ENCODE assay signal across 2 cellular contexts in genomic region chr1:103576065-103576464, GRCh38.
TF ChIP-seq lines count a peak whose summit lies in the region.

No MANE protein-coding gene starts in this region.

TF ChIP-seq in IMR-90, 13 proteins besides CTCF, POLR2A, EP300 and RAD21:
- TF ChIP-seq MXI1 (IDR thresholded peaks at IDR 0.05; ENCODE audit: borderline replicate concordance, low read depth, low read length) (no peak), MAFK (IDR thresholded peaks at IDR 0.05; ENCODE audit: low read depth, low read length) (no peak), BHLHE40 (IDR thresholded peaks at IDR 0.05; ENCODE audit: low read depth, low read length) (no peak), RCOR1 (IDR thresholded peaks at IDR 0.05; ENCODE audit: insufficient replicate concordance, low read length) (no peak), MAZ (IDR thresholded peaks at IDR 0.05; ENCODE audit: borderline replicate concordance, low read depth, low read length) (no peak), CEBPB (IDR thresholded peaks at IDR 0.05; ENCODE audit: low read depth, low read length) (no peak), RFX5 (IDR thresholded peaks at IDR 0.05; ENCODE audit: low read depth, low read length) (no peak), FOS (IDR thresholded peaks at IDR 0.05; ENCODE audit: low read depth, low read length) (no peak), SMC3 (IDR thresholded peaks at IDR 0.05; ENCODE audit: low read depth, low read length) (no peak), NFE2L2 (IDR thresholded peaks at IDR 0.05; ENCODE audit: low read depth, low read length) (no peak), USF2 (IDR thresholded peaks at IDR 0.05; ENCODE audit: low read depth, low read length) (no peak)
- TF ChIP-seq, protein P1, sequence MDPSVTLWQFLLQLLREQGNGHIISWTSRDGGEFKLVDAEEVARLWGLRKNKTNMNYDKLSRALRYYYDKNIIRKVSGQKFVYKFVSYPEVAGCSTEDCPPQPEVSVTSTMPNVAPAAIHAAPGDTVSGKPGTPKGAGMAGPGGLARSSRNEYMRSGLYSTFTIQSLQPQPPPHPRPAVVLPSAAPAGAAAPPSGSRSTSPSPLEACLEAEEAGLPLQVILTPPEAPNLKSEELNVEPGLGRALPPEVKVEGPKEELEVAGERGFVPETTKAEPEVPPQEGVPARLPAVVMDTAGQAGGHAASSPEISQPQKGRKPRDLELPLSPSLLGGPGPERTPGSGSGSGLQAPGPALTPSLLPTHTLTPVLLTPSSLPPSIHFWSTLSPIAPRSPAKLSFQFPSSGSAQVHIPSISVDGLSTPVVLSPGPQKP (IDR thresholded peaks at IDR 0.05; ENCODE audit: borderline replicate concordance, low read depth, low read length) = no peak

TF ChIP-seq in GM12878, 131 proteins besides CTCF, POLR2A, EP300 and RAD21:
- TF ChIP-seq SP1 (IDR thresholded peaks at IDR 0.05; ENCODE audit: low read depth, low read length) = no peak
- no peak for TF ChIP-seq E4F1 (IDR thresholded peaks at IDR 0.05; ENCODE audit: borderline replicate concordance, partially characterized antibody)
- no peak for TF ChIP-seq YBX1 (IDR thresholded peaks at IDR 0.05)
- no peak for TF ChIP-seq ESRRA (IDR thresholded peaks at IDR 0.05; ENCODE audit: low read length)
- no peak for TF ChIP-seq TAF1 (IDR thresholded peaks at IDR 0.05; ENCODE audit: borderline replicate concordance, low read depth, low read length)
- peak; percentile 59; the same call in 1 of the 2 replicates for TF ChIP-seq NFIC (IDR thresholded peaks at IDR 0.05; ENCODE audit: low read depth, low read length)
- peak; percentile 36 for TF ChIP-seq JUNB (IDR thresholded peaks at IDR 0.05)
- no peak for TF ChIP-seq ATF7 (IDR thresholded peaks at IDR 0.05; ENCODE audit: low read depth)
- no peak for TF ChIP-seq POLR2AphosphoS2 (IDR thresholded peaks at IDR 0.05; ENCODE audit: low read depth, low read length)
- TF ChIP-seq ZNF217 (IDR thresholded peaks at IDR 0.05) = no peak
- TF ChIP-seq NFXL1 (IDR thresholded peaks at IDR 0.05; ENCODE audit: borderline replicate concordance) = no peak
- peak; percentile 73 for TF ChIP-seq MEF2A (IDR thresholded peaks at IDR 0.05; ENCODE audit: insufficient read depth, low read depth, low read length)
- peak; percentile 21 for TF ChIP-seq MEF2B (IDR thresholded peaks at IDR 0.05; ENCODE audit: partially characterized antibody, poor library complexity, severe bottlenecking)
